17 cellular contexts compared by ENCODE assay signal in the genomic region with DNA sequence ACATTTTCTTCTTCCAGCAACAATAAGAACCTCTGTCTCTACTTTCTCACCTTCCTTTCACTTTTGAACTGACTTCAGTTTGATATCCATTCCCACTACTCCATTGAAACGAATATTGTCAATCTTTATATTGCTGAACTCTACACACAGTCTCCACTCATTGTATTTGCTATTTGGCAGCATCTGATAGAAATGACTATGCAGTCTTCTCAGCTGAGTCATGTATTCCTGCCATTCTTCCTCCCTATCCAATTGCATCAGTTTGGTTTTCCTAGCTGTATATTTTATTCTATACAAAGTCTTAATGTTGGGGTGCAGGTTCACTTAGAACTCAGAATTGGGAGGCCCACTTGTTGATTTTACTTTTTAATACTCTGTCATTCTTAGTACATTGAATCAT.
"Had no signal": no experiment of that assay in that cellular context is flagged by ENCODE, and none has a peak within 500 bp of the region (broad histone marks: within the 10 kb centered on the region; RNA-seq: fewer than 3 reads in every experiment).

No MANE protein-coding gene starts in this region.

- H3K4me3 Mint-ChIP-seq: activated CD4-positive, alpha-beta memory T cell treated with anti-CD3 and anti-CD28 coated beads for 36 hours; activated CD4-positive, alpha-beta T cell treated with anti-CD3 and anti-CD28 coated beads for 36 hours; activated CD8-positive, alpha-beta memory T cell treated with anti-CD3 and anti-CD28 coated beads, Interleukin-2, amount 10 ng/mL, durations not matched to agents 7 days and 5 days; activated naive CD8-positive, alpha-beta T cell; activated T-cell treated with anti-CD3 and anti-CD28 coated beads, Interleukin-2, amount 50 U/mL, for 24 hours; brain; dendritic cell treated with granulocyte-macrophage colony-stimulating factor and Interleukin-4, amounts not matched to agents 40 ng/mL and 50 ng/mL, for 4 days; naive thymus-derived CD8-positive, alpha-beta T cell had no signal

- H3K27ac Mint-ChIP-seq: activated CD4-positive, alpha-beta memory T cell treated with anti-CD3 and anti-CD28 coated beads for 36 hours; activated CD4-positive, alpha-beta T cell treated with anti-CD3 and anti-CD28 coated beads for 36 hours; activated CD8-positive, alpha-beta memory T cell treated with anti-CD3 and anti-CD28 coated beads, Interleukin-2, amount 10 ng/mL, durations not matched to agents 7 days and 5 days; activated naive CD8-positive, alpha-beta T cell; activated T-cell treated with anti-CD3 and anti-CD28 coated beads, Interleukin-2, amount 50 U/mL, for 24 hours; brain; dendritic cell treated with granulocyte-macrophage colony-stimulating factor and Interleukin-4, amounts not matched to agents 40 ng/mL and 50 ng/mL, for 4 days; naive thymus-derived CD8-positive, alpha-beta T cell had no signal

- ATAC-seq: activated CD4-positive, alpha-beta T cell treated with anti-CD3 and anti-CD28 coated beads for 36 hours; activated CD8-positive, alpha-beta memory T cell treated with anti-CD3 and anti-CD28 coated beads, Interleukin-2, amount 10 ng/mL, durations not matched to agents 7 days and 5 days; heart right ventricle; mucosa of descending colon; naive thymus-derived CD8-positive, alpha-beta T cell had no signal

- H3K36me3 Mint-ChIP-seq: activated CD4-positive, alpha-beta memory T cell treated with anti-CD3 and anti-CD28 coated beads for 36 hours; activated CD8-positive, alpha-beta memory T cell treated with anti-CD3 and anti-CD28 coated beads, Interleukin-2, amount 10 ng/mL, durations not matched to agents 7 days and 5 days; activated naive CD8-positive, alpha-beta T cell; brain; naive thymus-derived CD8-positive, alpha-beta T cell had no signal

- H3K27me3 Mint-ChIP-seq: activated CD4-positive, alpha-beta memory T cell treated with anti-CD3 and anti-CD28 coated beads for 36 hours; activated CD4-positive, alpha-beta T cell treated with anti-CD3 and anti-CD28 coated beads for 36 hours; activated CD8-positive, alpha-beta memory T cell treated with anti-CD3 and anti-CD28 coated beads, Interleukin-2, amount 10 ng/mL, durations not matched to agents 7 days and 5 days; activated naive CD8-positive, alpha-beta T cell; activated T-cell treated with anti-CD3 and anti-CD28 coated beads, Interleukin-2, amount 50 U/mL, for 24 hours; brain; dendritic cell treated with granulocyte-macrophage colony-stimulating factor and Interleukin-4, amounts not matched to agents 40 ng/mL and 50 ng/mL, for 4 days; naive thymus-derived CD8-positive, alpha-beta T cell had no signal

- DNase-seq: activated CD4-positive, alpha-beta memory T cell treated with anti-CD3 and anti-CD28 coated beads for 36 hours; activated CD4-positive, alpha-beta T cell treated with anti-CD3 and anti-CD28 coated beads for 36 hours; activated CD8-positive, alpha-beta memory T cell treated with anti-CD3 and anti-CD28 coated beads, Interleukin-2, amount 10 ng/mL, durations not matched to agents 7 days and 5 days; activated effector memory CD4-positive, alpha-beta T cell treated with anti-CD3 and anti-CD28 coated beads, Interleukin-2, amount 50 U/mL, for 16 hours; activated T-cell treated with anti-CD3 and anti-CD28 coated beads, Interleukin-2, amount 50 U/mL, for 24 hours; amniotic stem cell; effector memory CD4-positive, alpha-beta T cell; heart right ventricle; mucosa of descending colon; naive thymus-derived CD8-positive, alpha-beta T cell; stimulated activated CD4-positive, alpha-beta T cell treated with anti-CD3 and anti-CD28 coated beads, Interleukin-1b, Interleukin-23, amount 100 ng/mL, for 48 hours; stomach; WERI-Rb-1 had no signal

- H3K9me3 Mint-ChIP-seq: activated CD4-positive, alpha-beta memory T cell treated with anti-CD3 and anti-CD28 coated beads for 36 hours; activated T-cell treated with anti-CD3 and anti-CD28 coated beads, Interleukin-2, amount 50 U/mL, for 24 hours; brain had no signal

- H3K4me1 Mint-ChIP-seq: activated CD4-positive, alpha-beta T cell treated with anti-CD3 and anti-CD28 coated beads for 36 hours; activated CD8-positive, alpha-beta memory T cell treated with anti-CD3 and anti-CD28 coated beads, Interleukin-2, amount 10 ng/mL, durations not matched to agents 7 days and 5 days; naive thymus-derived CD8-positive, alpha-beta T cell had no signal

- H3K4me3 ChIP-seq: heart right ventricle, mucosa of descending colon, stomach, thoracic aorta had no signal
